In the genomic region with DNA sequence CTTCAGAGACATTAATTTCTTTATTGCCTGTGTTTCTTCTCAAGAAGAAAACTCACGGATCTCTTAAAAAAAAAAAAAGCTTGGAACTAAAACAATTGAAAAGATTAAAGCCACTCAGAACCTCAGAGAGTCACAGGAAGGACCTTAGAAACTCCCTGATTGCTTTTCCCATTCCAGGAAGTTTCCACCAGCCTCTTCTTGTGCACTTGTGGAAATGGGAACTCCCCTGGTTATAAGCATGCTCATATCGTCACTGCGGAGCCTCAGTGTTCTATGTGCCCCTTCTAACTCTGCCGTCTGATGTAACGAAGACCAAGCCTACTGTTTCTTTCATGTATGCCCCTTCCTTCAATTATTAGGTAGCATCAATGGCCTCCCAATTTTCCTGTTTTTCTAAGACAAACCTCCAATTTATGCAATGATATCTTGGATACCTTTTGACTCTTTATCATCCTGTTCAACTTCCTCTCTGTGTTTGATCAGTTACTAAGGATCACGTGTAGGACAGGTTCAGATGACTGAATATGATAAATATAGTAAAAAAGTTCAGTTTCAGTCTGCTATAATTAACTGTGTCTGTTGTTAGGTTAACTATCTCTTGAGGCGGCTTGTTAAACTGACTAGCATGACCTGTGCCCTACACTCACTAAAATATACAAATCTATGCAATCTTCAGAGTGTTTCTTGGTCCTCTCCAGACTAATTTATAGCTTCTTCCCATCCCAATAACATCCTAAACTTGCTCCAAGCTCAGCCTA, we compare ENCODE assay signal across 27 cellular contexts.
DNase-seq lines count a peak whose midpoint lies in the region; ATAC-seq and TF ChIP-seq lines count a peak whose summit lies in the region.
"Had no signal": no experiment of that assay in that cellular context is flagged by ENCODE, and none has a peak within 500 bp of the region (broad histone marks: within the 10 kb centered on the region; RNA-seq: fewer than 3 reads in every experiment).

No MANE protein-coding gene starts in this region.

- BruUV-seq in PC-3 (replicated peaks; lab: Mats Ljungman, UMichigan) = no TSS peak

- no peaks in the 10 kb centered on the region for H4K20me1 ChIP-seq in PC-3 (ENCODE audit: low read length)

- no peak overlapping the region for H3K9ac ChIP-seq in PC-3 (ENCODE audit: low read length)
- H3K9ac ChIP-seq: GM23248, KMS-11 had no signal

- no peaks in the 10 kb centered on the region for H3K79me2 ChIP-seq in PC-3 (ENCODE audit: low read length)

- TF ChIP-seq CTCF in left ventricle myocardium inferior (IDR thresholded peaks at IDR 0.05; ENCODE audit: borderline replicate concordance) (no peak), right atrium auricular region (IDR thresholded peaks at IDR 0.05) (no peak), PC-3 (conservative IDR thresholded peaks at IDR 0.05; ENCODE audit: low read depth, low read length) (no peak), lower lobe of right lung (IDR thresholded peaks at IDR 0.05) (no peak)

- H3K27ac ChIP-seq in left ventricle myocardium inferior (replicated peaks) (peak overlapping the region; percentile 20), right atrium auricular region (no peak overlapping the region), PC-3 (ENCODE audit: low read length) (no peak overlapping the region), lower lobe of right lung (no peak overlapping the region)
- H3K27ac ChIP-seq: GM23248, KMS-11, SJCRH30 had no signal

- intact Hi-C loops in left ventricle myocardium inferior (cut with micrococcal nuclease) = no loop called here
- intact Hi-C loops in PC-3 (cut with micrococcal nuclease) = loop anchor here (2.0 kb wide), 1 partner anchor 69 kb away; no protein-coding TSS in a partner anchor
- intact Hi-C loops in lower lobe of right lung (cut with DNase I) = no loop called here

- POLR2A ChIA-PET in PC-3 (lab: Charles Lee; ENCODE audit: unreplicated experiment) = no interaction called here

- no peaks in the 10 kb centered on the region for H3K9me3 ChIP-seq in left ventricle myocardium inferior (replicated peaks)
- H3K9me3 ChIP-seq in right atrium auricular region = no peaks in the 10 kb centered on the region
- no peaks in the 10 kb centered on the region for H3K9me3 ChIP-seq in PC-3 (ENCODE audit: low read length)
- H3K9me3 ChIP-seq in lower lobe of right lung = no peaks in the 10 kb centered on the region
- H3K9me3 ChIP-seq: BE2C, HAP-1, SJCRH30 had no signal

- H3K4me1 ChIP-seq in left ventricle myocardium inferior = no peaks in the 10 kb centered on the region
- H3K4me1 ChIP-seq in right atrium auricular region = no peaks in the 10 kb centered on the region
- peaks cover 9% of the 10 kb centered on the region for H3K4me1 ChIP-seq in PC-3 (ENCODE audit: insufficient read depth, low read length)
- H3K4me1 ChIP-seq in lower lobe of right lung = peaks cover 4% of the 10 kb centered on the region
- H3K4me1 ChIP-seq: BE2C, HAP-1 had no signal

- no peaks in the 10 kb centered on the region for H3F3A ChIP-seq in PC-3 (ENCODE audit: low read length, unreplicated experiment)

- H3K4me3 ChIP-seq in left ventricle myocardium inferior (no peak overlapping the region), right atrium auricular region (no peak overlapping the region), PC-3 (ENCODE audit: low read length) (no peak overlapping the region), lower lobe of right lung (no peak overlapping the region)
- H3K4me3 ChIP-seq: GM23248, HAP-1, SJCRH30 had no signal

- no peaks in the 10 kb centered on the region; the same call in 1 of the 2 replicates for H3K9me2 ChIP-seq in PC-3 (replicated peaks; ENCODE audit: low read length)

- H3K4me2 ChIP-seq in PC-3 (ENCODE audit: low read length) = no peak overlapping the region
- H3K4me2 ChIP-seq: KMS-11 had no signal

- CTCF ChIA-PET in PC-3 (lab: Charles Lee) = interaction anchor here (1.0 kb wide), 1 partner anchor 28 kb away, joined by 4 read pairs; no protein-coding TSS in a partner anchor

- H3K27me3 ChIP-seq in left ventricle myocardium inferior (ENCODE audit: low read depth) (no peaks in the 10 kb centered on the region), right atrium auricular region (no peaks in the 10 kb centered on the region), PC-3 (ENCODE audit: low read length) (no peaks in the 10 kb centered on the region), lower lobe of right lung (ENCODE audit: low read depth) (no peaks in the 10 kb centered on the region)
- H3K27me3 ChIP-seq: BE2C, SJCRH30 had no signal

- H2AFZ ChIP-seq in PC-3 (ENCODE audit: low read length) = no peak overlapping the region
- H2AFZ ChIP-seq: GM23248 had no signal

- DNase-seq in left ventricle myocardium inferior (no peak), right atrium auricular region (ENCODE audit: low spot score) (no peak), PC-3 (no peak), lower lobe of right lung (no peak), GM03348 (ENCODE audit: low spot score) (no peak), DMS79 treated with DMSO at 0.1 percent for 48 hours (lab: John Stamatoyannopoulos, UW) (no peak)
- DNase-seq: 8988T; ACHN; BE2C; CD8-positive, alpha-beta memory T cell; DMS 273 treated with DMSO at 0.1 percent for 48 hours; DMS79; GF-D8; GM23248; HFFc6; NCI-H1048; NCI-H1417; NCI-H1694; NCI-H2029 treated with DMSO at 0.1 percent for 48 hours; NCI-H2227 treated with DMSO at 0.1 percent for 48 hours; NCI-H526 treated with DMSO at 0.1 percent for 48 hours; SJCRH30 had no signal

- H3K36me3 ChIP-seq in left ventricle myocardium inferior = no peaks in the 10 kb centered on the region
- H3K36me3 ChIP-seq in right atrium auricular region = no peaks in the 10 kb centered on the region
- H3K36me3 ChIP-seq in PC-3 (ENCODE audit: low read depth, low read length) = no peaks in the 10 kb centered on the region
- no peaks in the 10 kb centered on the region for H3K36me3 ChIP-seq in lower lobe of right lung
- H3K36me3 ChIP-seq: BE2C, HAP-1, SJCRH30 had no signal

- ATAC-seq in GM18909 (IDR thresholded peaks at IDR 0.05; ENCODE audit: poor library complexity, unreplicated experiment) (peak; percentile 57), PC-3 (peak; percentile 52), lower lobe of right lung (peak; percentile 31 to 39), GM21381 (IDR thresholded peaks at IDR 0.05; ENCODE audit: unreplicated experiment) (no peak)
- ATAC-seq: SK-N-SH treated with all-trans-retinoic acid at 6 μM for 48 hours had no signal
